In genomic region chr5:33999986-34000385, GRCh38 we compare ENCODE assay signal across 1 cellular context.
TF ChIP-seq lines count a peak whose summit lies in the region.

No MANE protein-coding gene starts in this region.

TF ChIP-seq in HepG2, 621 proteins besides CTCF, POLR2A, EP300 and RAD21:
- no peak for TF ChIP-seq U2AF1 (optimal IDR thresholded peaks at IDR 0.05; ENCODE audit: low read depth, low read length)
- no peak for TF ChIP-seq CEBPG (CRISPR knock-in tag; IDR thresholded peaks at IDR 0.05)
- TF ChIP-seq MAFK (conservative IDR thresholded peaks at IDR 0.05 in 1 of 2, IDR thresholded peaks at IDR 0.05 in 1 of 2; ENCODE audit: low read length in 2 of 2) = peak; percentile 95 to 97
- TF ChIP-seq MAFF (IDR thresholded peaks at IDR 0.05; ENCODE audit: low read depth, low read length) = peak; percentile 95
- no peak for TF ChIP-seq MLX (CRISPR knock-in tag; IDR thresholded peaks at IDR 0.05)
